In the genomic region with DNA sequence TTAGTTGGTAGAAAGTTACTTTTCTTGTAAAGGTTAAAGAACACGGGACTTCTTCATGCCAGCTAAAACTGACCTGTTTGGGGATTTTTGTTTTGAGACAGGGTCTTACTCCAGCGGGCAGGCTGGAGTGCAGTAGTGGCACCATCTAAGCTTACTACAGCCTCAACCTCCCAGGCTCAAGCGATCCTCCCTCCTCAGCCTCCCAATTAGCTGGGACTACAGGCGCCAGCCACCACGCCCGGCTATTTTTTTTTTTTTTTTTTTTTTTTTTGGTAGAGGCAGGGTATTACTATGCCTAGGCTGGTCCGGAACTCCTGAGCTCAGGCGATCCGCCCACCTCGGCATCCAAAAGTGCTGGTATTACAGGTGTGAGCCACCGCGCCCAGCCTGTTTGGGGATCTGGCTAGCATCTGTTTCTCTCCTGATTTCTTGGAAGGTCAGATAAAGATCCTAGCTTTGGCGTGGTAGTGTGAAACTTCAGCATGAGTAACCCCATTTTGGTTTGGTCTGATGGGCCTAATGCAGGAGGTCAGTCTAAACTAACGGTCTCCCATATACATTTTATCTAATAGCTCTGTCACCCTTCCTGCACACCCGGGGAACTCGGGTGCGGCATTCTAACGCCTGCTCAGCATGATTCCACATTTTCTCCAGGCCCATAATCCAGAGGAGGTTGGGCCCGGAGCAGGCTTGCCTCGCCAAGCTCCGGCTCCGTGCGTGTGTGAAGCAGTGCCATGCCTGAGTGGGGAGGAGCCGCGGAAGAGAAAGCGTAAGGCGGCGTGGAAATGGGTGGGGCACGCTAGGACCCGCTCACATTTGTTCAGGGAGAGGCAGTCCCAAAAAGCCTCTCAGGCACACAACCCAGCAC, we compare ENCODE assay signal across 8 cellular contexts. TPM values are rescaled to one million over a fixed set of nuclear protein-coding genes. Genes with fewer than 3 reads are reported as not detected.
DNase-seq lines count a peak whose midpoint lies in the region; ATAC-seq and TF ChIP-seq lines count a peak whose summit lies in the region.

No MANE protein-coding gene starts in this region.

- DNase-seq in NCI-H1105 treated with DMSO at 0.1 percent for 48 hours (lab: John Stamatoyannopoulos, UW) = peak; percentile 55
- DNase-seq in NCI-H1105 (lab: John Stamatoyannopoulos, UW) = no peak
- peak; percentile 63 for DNase-seq in NCI-H146 treated with DMSO at 0.1 percent for 48 hours (lab: John Stamatoyannopoulos, UW; ENCODE audit: unreplicated experiment)
- peak; percentile 53 to 64 for DNase-seq in activated CD4-positive, alpha-beta T cell treated with anti-CD3 and anti-CD28 coated beads for 24 hours (ENCODE audit: low read depth in 2 of 2)
- DNase-seq in colonic mucosa = peak; percentile 71
- DNase-seq in right lobe of liver = peak; percentile 76 to 80 (median 76)
- peak; percentile 55 to 66 for DNase-seq in stimulated activated CD4-positive, alpha-beta T cell treated with anti-CD3 and anti-CD28 coated beads, Interleukin-4, amount 100 ng/mL, for 48 hours (ENCODE audit: low read depth in 2 of 2)

- peak; percentile 60 for ATAC-seq in HG02610 (IDR thresholded peaks at IDR 0.05; ENCODE audit: unreplicated experiment)
- ATAC-seq in right lobe of liver = peak; percentile 71 to 82 (median 74)

- WGBS in right lobe of liver (ENCODE audit: insufficient coverage, low coverage, low lambda C conversion rate, missing lambda C conversion rate) = 26% methylated on average over 18 of the region's 30 CpGs

- H3K9me3 ChIP-seq in colonic mucosa = no peaks in the 10 kb centered on the region
- no peaks in the 10 kb centered on the region for H3K9me3 ChIP-seq in right lobe of liver

- H3K27ac ChIP-seq in colonic mucosa = peak overlapping the region; percentile 95
- peak overlapping the region; percentile 95 to 98 (median 98) for H3K27ac ChIP-seq in right lobe of liver

- no peaks in the 10 kb centered on the region for H3K36me3 ChIP-seq in colonic mucosa
- H3K36me3 ChIP-seq in right lobe of liver = peaks cover 0 to 25% (median 7%) of the 10 kb centered on the region in 4 donors

- H3K9ac ChIP-seq in colonic mucosa (ENCODE audit: low read depth in 2 of 2, low read length in 2 of 2) = peak overlapping the region; percentile 98 to 99

- no peak for TF ChIP-seq CTCF in colonic mucosa (IDR thresholded peaks at IDR 0.05)
- TF ChIP-seq CTCF in right lobe of liver (IDR thresholded peaks at IDR 0.05) = no peak

- no peak for TF ChIP-seq POLR2A in right lobe of liver (IDR thresholded peaks at IDR 0.05)

- H3K27me3 ChIP-seq in colonic mucosa (no peaks in the 10 kb centered on the region), right lobe of liver (no peaks in the 10 kb centered on the region)

- intact Hi-C loops in colonic mucosa (cut with DNase I) (no loop called here), right lobe of liver (cut with DNase I) (no loop called here)

- peak overlapping the region; percentile 86 for H3K4me3 ChIP-seq in colonic mucosa
- peak overlapping the region; percentile 98 to 99 (median 99) for H3K4me3 ChIP-seq in right lobe of liver

- H3K4me1 ChIP-seq in colonic mucosa = peaks cover 5% of the 10 kb centered on the region
- peaks cover 0 to 16% (median 5%) of the 10 kb centered on the region in 4 donors for H3K4me1 ChIP-seq in right lobe of liver

RNA-seq across cellular contexts. Expression of a gene that starts 1.0 kb away (rescaled TPM):
- total RNA-seq in colonic mucosa (100 to 1,000 TPM; 314 to 430 TPM), right lobe of liver (10 to 100 TPM; 48.3 to 92.7 (median 70.2) TPM)

RNA-seq across cellular contexts. Expression of a gene that starts 26.2 kb away (rescaled TPM):
- 100 to 1,000 TPM in 1 of 2 donors, 10 to 100 TPM in 1; 62.6 to 117 TPM for total RNA-seq in colonic mucosa
- 10 to 100 TPM; 14.3 to 88.7 (median 22.1) TPM for total RNA-seq in right lobe of liver
